ENCODE assay signal across 8 cellular contexts in genomic region chr9:124282442-124283231, GRCh38. TPM values are rescaled to one million over a fixed set of nuclear protein-coding genes. Genes with fewer than 3 reads are reported as not detected.
DNase-seq lines count a peak whose midpoint lies in the region; ATAC-seq and TF ChIP-seq lines count a peak whose summit lies in the region.

No MANE protein-coding gene starts in this region.

- H3K9ac ChIP-seq in smooth muscle cell (ENCODE audit: low read depth) = peak overlapping the region; percentile 56

- no peak overlapping the region for H3K4me3 Mint-ChIP-seq in HFFc6
- no peak overlapping the region for H3K4me3 Mint-ChIP-seq in T-helper 2 cell treated with Interferon-gamma antibody and Interleukin-4, amounts not matched to agents 5 μg/mL and 100 μg/mL, for 36 hours

- H3F3A ChIP-seq in smooth muscle cell (ENCODE audit: low read depth) = peaks cover 36% of the 10 kb centered on the region

- H3K27ac ChIP-seq in caudate nucleus (ENCODE audit: low read depth, low read length) (peak overlapping the region; percentile 77), smooth muscle cell (ENCODE audit: low read depth) (peak overlapping the region; percentile 100)

- ATAC-seq in left colon (peak; percentile 58), GM21825 (IDR thresholded peaks at IDR 0.05; ENCODE audit: unreplicated experiment) (no peak)

- WGBS in smooth muscle cell (ENCODE audit: low lambda C conversion rate) = 70% methylated on average over 19 of the region's 20 CpGs

- H3K9me3 Mint-ChIP-seq in HFFc6 = no peaks in the 10 kb centered on the region
- no peaks in the 10 kb centered on the region for H3K9me3 Mint-ChIP-seq in T-helper 2 cell treated with Interferon-gamma antibody and Interleukin-4, amounts not matched to agents 5 μg/mL and 100 μg/mL, for 36 hours

- H3K4me1 ChIP-seq in smooth muscle cell (ENCODE audit: low read depth) = peaks cover 39% of the 10 kb centered on the region

- H4K20me1 ChIP-seq in smooth muscle cell (ENCODE audit: low read depth) = peaks cover 99% of the 10 kb centered on the region

- H3K9me3 ChIP-seq in smooth muscle cell (replicated peaks; ENCODE audit: low read depth) = no peaks in the 10 kb centered on the region

- no peak for DNase-seq in HFFc6
- DNase-seq in caudate nucleus (lab: John Stamatoyannopoulos, UW) = peak in 1 of 61 donors; percentile 10
- DNase-seq in left colon = peak; percentile 55 to 66
- no peak for DNase-seq in smooth muscle cell (lab: John Stamatoyannopoulos, UW; ENCODE audit: unreplicated experiment)
- no peak for DNase-seq in mesenteric fat pad (ENCODE audit: low spot score)
- DNase-seq in T-helper 2 cell treated with Interferon-gamma antibody and Interleukin-4, amounts not matched to agents 5 μg/mL and 100 μg/mL, for 36 hours (ENCODE audit: low spot score) = no peak
- DNase-seq in GM13977 (ENCODE audit: low spot score) = no peak

- in situ Hi-C loops in GM13977 (cut with MboI; ENCODE audit: low pct_unique_long_range_greater_than_20kb, low sequenced_read_pairs, unreplicated experiment) = no loop called here

- H3K27me3 ChIP-seq in smooth muscle cell (ENCODE audit: low read depth) = no peaks in the 10 kb centered on the region

- peaks cover 10% of the 10 kb centered on the region; the same call in 1 of the 2 replicates for H3K36me3 Mint-ChIP-seq in HFFc6 (ENCODE audit: low read depth)
- peaks cover 4% of the 10 kb centered on the region for H3K36me3 Mint-ChIP-seq in T-helper 2 cell treated with Interferon-gamma antibody and Interleukin-4, amounts not matched to agents 5 μg/mL and 100 μg/mL, for 36 hours (ENCODE audit: low read depth)

- peak overlapping the region; percentile 37 for H3K4me2 ChIP-seq in smooth muscle cell

- H3K27me3 Mint-ChIP-seq in HFFc6 (ENCODE audit: insufficient read depth) = peaks cover 8% of the 10 kb centered on the region
- no peaks in the 10 kb centered on the region for H3K27me3 Mint-ChIP-seq in T-helper 2 cell treated with Interferon-gamma antibody and Interleukin-4, amounts not matched to agents 5 μg/mL and 100 μg/mL, for 36 hours (ENCODE audit: low read depth)

- intact Hi-C loops in left colon (cut with DNase I, micrococcal nuclease) = no loop called here

- TF ChIP-seq CTCF in HFFc6 (IDR thresholded peaks at IDR 0.05) (no peak), smooth muscle cell (IDR thresholded peaks at IDR 0.05; ENCODE audit: borderline replicate concordance, insufficient read depth, poor library complexity, severe bottlenecking) (no peak), GM13977 (IDR thresholded peaks at IDR 0.05; ENCODE audit: extremely low read depth, insufficient read depth, missing control alignments) (no peak)

- peak overlapping the region; percentile 36; the same call in 1 of the 2 replicates for H3K27ac Mint-ChIP-seq in HFFc6
- H3K27ac Mint-ChIP-seq in T-helper 2 cell treated with Interferon-gamma antibody and Interleukin-4, amounts not matched to agents 5 μg/mL and 100 μg/mL, for 36 hours = no peak overlapping the region

- H3K4me1 Mint-ChIP-seq in HFFc6 (ENCODE audit: low read depth) = peaks cover 78% of the 10 kb centered on the region
- peaks cover 37% of the 10 kb centered on the region for H3K4me1 Mint-ChIP-seq in T-helper 2 cell treated with Interferon-gamma antibody and Interleukin-4, amounts not matched to agents 5 μg/mL and 100 μg/mL, for 36 hours (ENCODE audit: low read depth)

- H3K36me3 ChIP-seq in smooth muscle cell (ENCODE audit: low read depth) = no peaks in the 10 kb centered on the region

- H2AFZ ChIP-seq in smooth muscle cell (ENCODE audit: low read depth) = no peak overlapping the region

- peaks cover 87% of the 10 kb centered on the region for H3K79me2 ChIP-seq in smooth muscle cell (ENCODE audit: low read depth)

- H3K4me3 ChIP-seq in smooth muscle cell = no peak overlapping the region

RNA-seq across cellular contexts. Expression of gene NEK6, which starts 24.9 kb away (rescaled TPM):
- total RNA-seq in HFFc6 (2021; fragmentation: NEBNext Ultra II Directional; extraction: Animal tissue kit (Norgen Biotek cat#: 25700)) = 10 to 100 TPM; 66.5 to 81.1 (median 71.4) TPM
- total RNA-seq in left colon (10 to 100 TPM; 50.7 to 77.7 TPM), smooth muscle cell (41.5 and 45.9 TPM in 2 replicates), mesenteric fat pad (97.9 TPM)
- 67.6 and 108 TPM in 2 replicates for polyA plus RNA-seq in smooth muscle cell

Comparison
In these comparisons a context has a peak if more than half of its experiments do, and no peak if none do; other contexts are left out.
1. DNase-seq: peak in left colon (2 of 2); none in HFFc6 (single experiment), smooth muscle cell (single experiment), mesenteric fat pad (single experiment), T-helper 2 cell treated with Interferon-gamma antibody and Interleukin-4, amounts not matched to agents 5 μg/mL and 100 μg/mL, for 36 hours (single experiment) and GM13977 (single experiment).